ENCODE assay signal across 1 cellular context in the genomic region with DNA sequence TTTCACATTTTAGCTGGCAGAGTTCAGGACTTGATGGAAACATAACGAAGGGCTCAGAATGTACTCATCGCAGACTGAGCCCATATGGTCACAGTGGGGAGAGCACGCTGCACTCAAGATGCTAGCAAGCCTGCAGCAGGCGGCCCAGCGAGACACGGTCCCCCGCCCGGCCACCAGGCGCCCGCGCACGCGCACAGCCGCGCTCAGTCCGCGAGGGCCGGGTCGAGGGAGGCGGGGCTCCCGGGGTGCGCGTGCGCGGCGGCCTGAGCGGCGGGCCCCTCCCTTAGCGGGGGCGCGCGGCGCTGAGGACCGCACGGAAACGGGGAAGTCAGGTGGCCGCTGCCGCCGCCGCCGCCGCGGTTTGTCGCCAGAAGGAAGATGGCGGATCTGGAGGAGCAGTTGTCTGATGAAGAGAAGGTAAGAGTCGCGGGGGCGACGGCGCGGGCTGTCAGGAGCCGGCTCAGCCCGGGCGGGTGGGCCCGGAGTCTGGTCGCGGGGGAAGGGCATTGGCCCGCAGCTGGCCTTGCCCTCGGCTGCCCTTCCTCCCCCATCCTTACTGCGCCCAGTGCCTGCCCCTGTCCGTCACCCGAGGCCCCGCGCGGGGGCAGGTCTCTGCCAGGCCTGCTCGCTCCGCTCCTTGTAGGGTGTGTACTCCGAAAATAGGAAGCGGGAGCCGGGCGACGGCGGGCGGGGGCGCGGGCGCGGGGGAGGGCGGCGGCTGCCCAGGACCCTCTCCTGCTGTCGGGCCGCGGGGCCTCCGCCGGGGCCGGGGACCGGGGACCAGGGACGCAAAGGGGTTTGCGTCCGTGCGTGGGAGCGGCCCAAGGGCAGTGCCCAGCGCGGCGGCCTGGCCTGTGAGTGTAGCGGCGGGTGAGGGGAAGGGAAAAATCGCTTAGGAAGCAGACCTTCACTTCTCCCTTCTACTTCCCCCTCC.
TF ChIP-seq lines count a peak whose summit lies in the region.

CAPZA2 (plus strand) TSS at position 354 of the 934 bp plus-strand sequence; CDS start at position 379, 25 bp downstream.

TF ChIP-seq in SK-N-SH, 30 proteins besides CTCF, POLR2A, EP300 and RAD21 (continued from another document):
- TF ChIP-seq YY1 (IDR thresholded peaks at IDR 0.05; ENCODE audit: low read depth) = peak; percentile 91
- TF ChIP-seq RFX5 (IDR thresholded peaks at IDR 0.05; ENCODE audit: low read length) = no peak
- TF ChIP-seq POLR2AphosphoS5 (IDR thresholded peaks at IDR 0.05; ENCODE audit: low read depth, low read length) = peak; percentile 89
- no peak for TF ChIP-seq JUND (IDR thresholded peaks at IDR 0.05)
- TF ChIP-seq GATA2 (CRISPR knock-in tag; IDR thresholded peaks at IDR 0.05) = no peak
- peak; percentile 77; the same call in 1 of the 2 replicates for TF ChIP-seq RXRA (IDR thresholded peaks at IDR 0.05; ENCODE audit: borderline replicate concordance, low read depth)
- no peak for TF ChIP-seq IRF3 (IDR thresholded peaks at IDR 0.05; ENCODE audit: low read depth, low read length)
- TF ChIP-seq RCOR1 (IDR thresholded peaks at IDR 0.05; ENCODE audit: low read length) = no peak
- TF ChIP-seq MEF2A (IDR thresholded peaks at IDR 0.05; ENCODE audit: borderline replicate concordance, low read depth) = no peak
- TF ChIP-seq TEAD4 (IDR thresholded peaks at IDR 0.05; ENCODE audit: borderline replicate concordance, insufficient read depth) = 0 out of 2 replicates have a peak, but pooled peaks have one; percentile 9
- TF ChIP-seq MXI1 (IDR thresholded peaks at IDR 0.05; ENCODE audit: low read depth, low read length) = peak; percentile 80
- TF ChIP-seq ELF1 (IDR thresholded peaks at IDR 0.05) = peak; percentile 68
- TF ChIP-seq CHD2 (IDR thresholded peaks at IDR 0.05; ENCODE audit: low read length, partially characterized antibody) = peak; percentile 47
- peak; percentile 24; the same call in 1 of the 2 replicates for TF ChIP-seq NFIC (IDR thresholded peaks at IDR 0.05; ENCODE audit: borderline replicate concordance)
- no peak for TF ChIP-seq FOXJ3 (CRISPR knock-in tag; IDR thresholded peaks at IDR 0.05)
- TF ChIP-seq, protein P1, sequence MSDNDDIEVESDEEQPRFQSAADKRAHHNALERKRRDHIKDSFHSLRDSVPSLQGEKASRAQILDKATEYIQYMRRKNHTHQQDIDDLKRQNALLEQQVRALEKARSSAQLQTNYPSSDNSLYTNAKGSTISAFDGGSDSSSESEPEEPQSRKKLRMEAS (IDR thresholded peaks at IDR 0.05; ENCODE audit: low read depth) = peak; percentile 89
- no peak; the same call in 1 of the 2 replicates for TF ChIP-seq TCF12 (IDR thresholded peaks at IDR 0.05)
- peak; percentile 100 for TF ChIP-seq NRF1 (IDR thresholded peaks at IDR 0.05; ENCODE audit: low read depth, low read length)
- TF ChIP-seq SMC3 (IDR thresholded peaks at IDR 0.05; ENCODE audit: low read depth, low read length) = no peak
- TF ChIP-seq EZH2phosphoT487 (IDR thresholded peaks at IDR 0.05; ENCODE audit: borderline replicate concordance, low read depth) = no peak
- TF ChIP-seq TAF1 (IDR thresholded peaks at IDR 0.05; ENCODE audit: borderline replicate concordance, low read depth, low read length) = peak; percentile 95
- TF ChIP-seq USF2 (IDR thresholded peaks at IDR 0.05; ENCODE audit: borderline replicate concordance, low read depth, low read length) = peak; percentile 56; the same call in 1 of the 2 replicates
